8 cellular contexts compared by ENCODE assay signal in the genomic region with DNA sequence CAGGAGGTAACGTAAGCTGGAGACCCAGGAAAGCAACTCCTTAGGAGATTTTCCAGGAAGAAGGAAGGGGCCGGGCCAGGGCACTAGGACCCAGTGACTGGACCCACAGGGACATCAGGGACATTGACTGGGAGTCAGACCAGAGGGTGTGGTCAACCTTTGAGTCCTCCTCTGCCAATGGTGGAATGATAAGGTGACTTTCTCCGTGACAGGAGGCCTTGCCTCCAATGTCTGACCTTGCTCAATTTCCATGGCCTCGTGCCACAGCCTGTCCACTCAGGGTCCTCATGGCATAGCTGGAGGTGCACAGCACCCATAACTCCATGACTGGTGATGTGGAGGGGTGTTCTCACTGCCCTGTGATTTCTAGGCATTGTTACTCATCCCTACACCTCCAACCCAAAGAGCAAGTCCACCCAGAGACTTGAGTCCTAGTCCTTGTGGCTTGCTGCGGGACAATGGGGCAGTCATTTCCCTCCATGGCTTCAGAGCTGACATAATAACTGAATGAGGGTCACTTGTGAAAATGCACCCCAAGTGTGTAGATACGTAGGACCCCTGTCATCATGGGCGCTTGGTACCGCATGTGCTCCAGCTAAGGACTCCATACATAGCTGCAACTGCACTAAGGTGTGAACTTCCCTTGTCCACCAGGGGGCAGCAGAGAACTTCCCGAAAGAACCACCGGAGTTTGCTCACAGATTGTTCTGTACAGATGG. TPM values are rescaled to one million over a fixed set of nuclear protein-coding genes. Genes with fewer than 3 reads are reported as not detected.
A peak's percentile ranks its signal among the peaks of the same experiment; 100 is the strongest.
DNase-seq lines count a peak whose midpoint lies in the region; ATAC-seq, FAIRE-seq and TF ChIP-seq lines count a peak whose summit lies in the region.

No MANE protein-coding gene starts in this region.

- TF ChIP-seq POLR2A in endothelial cell of umbilical vein (IDR thresholded peaks at IDR 0.05; ENCODE audit: low read depth, low read length): no peak

- TF ChIP-seq CTCF in CD8-positive, alpha-beta T cell (IDR thresholded peaks at IDR 0.05): peak; percentile 87
- peak; percentile 91 to 92 for TF ChIP-seq CTCF in endothelial cell of umbilical vein (IDR thresholded peaks at IDR 0.05; ENCODE audit: extremely low read depth in 1 of 2, insufficient read depth in 1 of 2, low read depth in 1 of 2, low read length in 2 of 2)

- CTCF ChIA-PET in CD8-positive, alpha-beta T cell (lab: Charles Lee): interaction anchor here (0.5 to 3.9 kb wide), 18 partner anchors 9 to 425 kb away, joined by 3 to 34 read pairs (median 4); no protein-coding TSS in a partner anchor
- CTCF ChIA-PET in endothelial cell of umbilical vein (lab: Charles Lee): interaction anchor here (0.5 to 6.1 kb wide), 74 partner anchors 11 to 1212 kb away, joined by 3 to 195 read pairs (median 5); a partner anchor contains a TSS

- H4K20me1 ChIP-seq in endothelial cell of umbilical vein (replicated peaks; ENCODE audit: control insufficient read depth, extremely low read depth, insufficient read depth, low read length): no peaks in the 10 kb centered on the region

- H3K36me3 ChIP-seq in CD8-positive, alpha-beta T cell (ENCODE audit: insufficient read depth, low read length): no peaks in the 10 kb centered on the region
- no peaks in the 10 kb centered on the region for H3K36me3 ChIP-seq in NT2/D1 (ENCODE audit: insufficient read depth, insufficient read length, low read length)
- no peaks in the 10 kb centered on the region for H3K36me3 ChIP-seq in endothelial cell of umbilical vein (ENCODE audit: control insufficient read depth in 2 of 2, extremely low read depth in 1 of 2, insufficient read depth in 2 of 2, low read length in 2 of 2)

- H3K27me3 Mint-ChIP-seq in CD8-positive, alpha-beta T cell (ENCODE audit: low read depth): peaks cover 1% of the 10 kb centered on the region

- no peaks in the 10 kb centered on the region for H3K4me1 Mint-ChIP-seq in CD8-positive, alpha-beta T cell (ENCODE audit: low read depth)

- H3K27me3 ChIP-seq in CD8-positive, alpha-beta T cell (ENCODE audit: insufficient read depth, low read length): no peaks in the 10 kb centered on the region
- H3K27me3 ChIP-seq in NT2/D1 (ENCODE audit: insufficient read depth, insufficient read length) (peaks cover 15% of the 10 kb centered on the region), endothelial cell of umbilical vein (ENCODE audit: control insufficient read depth in 2 of 2, insufficient read depth in 2 of 2, low read length in 2 of 2) (peaks cover 5 to 15% of the 10 kb centered on the region in 2 experiments)

- FAIRE-seq in endothelial cell of umbilical vein (lab: Jason Lieb, UNC): peak; percentile 90

- no peak overlapping the region for H3K4me3 ChIP-seq in CD8-positive, alpha-beta T cell (ENCODE audit: low read depth, low read length)
- H3K4me3 ChIP-seq in NT2/D1 (ENCODE audit: insufficient read length, low read depth) (no peak overlapping the region), endothelial cell of umbilical vein (replicated peaks in 1 of 3; ENCODE audit: insufficient read depth in 1 of 3, low read depth in 1 of 3, low read length in 3 of 3) (no peak overlapping the region)

- no peak overlapping the region for H3K4me3 Mint-ChIP-seq in CD8-positive, alpha-beta T cell

- H3K27ac Mint-ChIP-seq in CD8-positive, alpha-beta T cell: no peak overlapping the region

- DNase-seq in CD8-positive, alpha-beta T cell: peak; percentile 59 to 85 (median 77)
- DNase-seq in HT1080 (ENCODE audit: low read depth) (peak; percentile 72), NT2/D1 (ENCODE audit: low read depth, low spot score) (peak; percentile 91), endothelial cell of umbilical vein (ENCODE audit: low read depth, low spot score) (peak; percentile 82), middle frontal gyrus (ENCODE audit: extremely low spot score, low spot score) (peak; percentile 78)
- peak; percentile 35 to 86 (median 72) for DNase-seq in activated CD8-positive, alpha-beta memory T cell treated with anti-CD3 and anti-CD28 coated beads for 48 hours (ENCODE audit: low read depth in 2 of 3, low spot score in 2 of 3)
- DNase-seq in stimulated activated CD8-positive, alpha-beta memory T cell treated with anti-CD3 and anti-CD28 coated beads, Interleukin-4, amount 100 ng/mL, for 1 hour (ENCODE audit: low read depth in 2 of 2, low spot score in 1 of 2): peak; percentile 63 to 66

- H3K79me2 ChIP-seq in endothelial cell of umbilical vein (ENCODE audit: control insufficient read depth, insufficient read depth, low read length): no peaks in the 10 kb centered on the region

- intact Hi-C loops in CD8-positive, alpha-beta T cell (cut with DNase I, micrococcal nuclease): loop anchor here in 1 of 2 experiments (1.0 kb wide), 2 partner anchors 209 to 223 kb away; no protein-coding TSS in a partner anchor
- intact Hi-C loops in endothelial cell of umbilical vein (cut with micrococcal nuclease): loop anchor here (1.0 to 2.0 kb wide), 7 partner anchors 26 to 345 kb away; a partner anchor contains a TSS

- POLR2A ChIA-PET in CD8-positive, alpha-beta T cell (lab: Charles Lee): no interaction called here
- POLR2A ChIA-PET in endothelial cell of umbilical vein (lab: Charles Lee): interaction anchor here (0.6 kb wide), 1 partner anchor 304 kb away, joined by 5 read pairs; no protein-coding TSS in a partner anchor

- no peak overlapping the region for H2AFZ ChIP-seq in endothelial cell of umbilical vein (ENCODE audit: low read depth, low read length)

- H3K9ac ChIP-seq in NT2/D1 (ENCODE audit: insufficient read length, low read depth) (no peak overlapping the region), endothelial cell of umbilical vein (replicated peaks; ENCODE audit: extremely low read depth, insufficient read depth, low read length) (no peak overlapping the region)

- H3K9me3 ChIP-seq in CD8-positive, alpha-beta T cell (ENCODE audit: low read length): no peaks in the 10 kb centered on the region
- H3K9me3 ChIP-seq in NT2/D1 (ENCODE audit: insufficient read depth, low read length): no peaks in the 10 kb centered on the region
- H3K9me3 ChIP-seq in endothelial cell of umbilical vein (replicated peaks; ENCODE audit: control insufficient read depth, insufficient read depth, low read length): no peaks in the 10 kb centered on the region

- peak; percentile 54 for ATAC-seq in CD8-positive, alpha-beta T cell
- ATAC-seq in GM19463 (IDR thresholded peaks at IDR 0.05; ENCODE audit: unreplicated experiment): peak; percentile 81

- no peaks in the 10 kb centered on the region for H3K4me1 ChIP-seq in CD8-positive, alpha-beta T cell (ENCODE audit: insufficient read depth, low read length)
- peaks cover 3% of the 10 kb centered on the region for H3K4me1 ChIP-seq in NT2/D1 (ENCODE audit: insufficient read depth, insufficient read length)
- H3K4me1 ChIP-seq in endothelial cell of umbilical vein (ENCODE audit: control insufficient read depth, extremely low read depth, insufficient read depth, low read length): no peaks in the 10 kb centered on the region

- H3K27ac ChIP-seq in CD8-positive, alpha-beta T cell (ENCODE audit: low read depth, low read length): no peak overlapping the region
- H3K27ac ChIP-seq in endothelial cell of umbilical vein (ENCODE audit: insufficient read depth, low read depth, low read length): no peak overlapping the region

- H3K36me3 Mint-ChIP-seq in CD8-positive, alpha-beta T cell: no peaks in the 10 kb centered on the region

- H3K9me1 ChIP-seq in endothelial cell of umbilical vein (replicated peaks; ENCODE audit: control insufficient read depth, extremely low read depth, insufficient read depth, low read length): no peaks in the 10 kb centered on the region

- H3K4me2 ChIP-seq in endothelial cell of umbilical vein (ENCODE audit: insufficient read depth, low read length): no peak overlapping the region

- BruUV-seq in endothelial cell of umbilical vein (replicated peaks; lab: Mats Ljungman, UMichigan): no TSS peak

- dilution Hi-C loops in endothelial cell of umbilical vein (cut with MboI; ENCODE audit: extremely low pct_ligation_motif_present, low sequenced_read_pairs): loop anchor here (25.0 kb wide), 1 partner anchor 205 kb away; no protein-coding TSS in a partner anchor

- no peaks in the 10 kb centered on the region for H3K9me3 Mint-ChIP-seq in CD8-positive, alpha-beta T cell

TF ChIP-seq in endothelial cell of umbilical vein, 7 proteins besides CTCF, POLR2A, EP300 and RAD21:
- TF ChIP-seq EZH2 (IDR thresholded peaks at IDR 0.05; ENCODE audit: borderline replicate concordance, low read depth, low read length, severe bottlenecking) (no peak), MYC (IDR thresholded peaks at IDR 0.05; ENCODE audit: low read depth, low read length) (no peak), FOS (IDR thresholded peaks at IDR 0.05; ENCODE audit: borderline replicate concordance, insufficient read depth, low read length) (no peak), GATA2 (IDR thresholded peaks at IDR 0.05; ENCODE audit: insufficient read depth, insufficient read length, low read depth, low read length) (no peak)

RNA-seq across cellular contexts. Expression of a gene that starts 4.1 kb away (rescaled TPM):
- total RNA-seq in CD8-positive, alpha-beta T cell: not detected
- total RNA-seq in HT1080 (2014; rRNA removed; shearing (Covaris generic)): 0.30 and 0.47 TPM in 2 replicates
- 0.16 TPM in 1 of 2 replicates, not detected in the other for polyA plus RNA-seq in HT1080 (2015; cell fraction: cytosol; rRNA removed)
- polyA plus RNA-seq in HT1080 (2015; cell fraction: nucleus; rRNA removed): 0.25 TPM in 1 of 2 replicates, not detected in the other
- not detected in 2 replicates for total RNA-seq in endothelial cell of umbilical vein
- polyA plus RNA-seq in endothelial cell of umbilical vein: not detected in 2 replicates
- polyA plus RNA-seq in endothelial cell of umbilical vein (2011; cell fraction: cytosol; rRNA removed): 0.04 and 0.06 TPM in 2 replicates
- 0.45 TPM in 1 of 2 replicates, not detected in the other for polyA plus RNA-seq in endothelial cell of umbilical vein (2011; cell fraction: nucleus; rRNA removed)
- not detected in 2 replicates for polyA plus RNA-seq in endothelial cell of umbilical vein (2012)
- polyA minus RNA-seq in endothelial cell of umbilical vein: 0.70 TPM in 1 of 2 replicates, not detected in the other
- polyA minus RNA-seq in endothelial cell of umbilical vein (2011; cell fraction: cytosol; rRNA and poly(A)+ RNA removed): not detected
- polyA minus RNA-seq in endothelial cell of umbilical vein (2011; cell fraction: nucleus; rRNA and poly(A)+ RNA removed): not detected in 2 replicates

RNA-seq across cellular contexts. Expression of a gene that starts 16.9 kb away (rescaled TPM):
- total RNA-seq in CD8-positive, alpha-beta T cell: not detected
- not detected in 2 replicates for total RNA-seq in HT1080 (2014; rRNA removed; shearing (Covaris generic))
- polyA plus RNA-seq in HT1080 (2015; cell fraction: cytosol; rRNA removed): 0.08 and 0.10 TPM in 2 replicates
- 0.19 and 0.22 TPM in 2 replicates for polyA plus RNA-seq in HT1080 (2015; cell fraction: nucleus; rRNA removed)
- 0.51 and 0.97 TPM in 2 replicates for total RNA-seq in endothelial cell of umbilical vein
- 0.46 and 0.88 TPM in 2 replicates for polyA plus RNA-seq in endothelial cell of umbilical vein
- 0.27 and 0.39 TPM in 2 replicates for polyA plus RNA-seq in endothelial cell of umbilical vein (2011; cell fraction: cytosol; rRNA removed)
- polyA plus RNA-seq in endothelial cell of umbilical vein (2011; cell fraction: nucleus; rRNA removed): 2.7 and 4.0 TPM in 2 replicates
- polyA plus RNA-seq in endothelial cell of umbilical vein (2012): 0.95 and 4.5 TPM in 2 replicates
- 0.15 and 1.4 TPM in 2 replicates for polyA minus RNA-seq in endothelial cell of umbilical vein
- not detected for polyA minus RNA-seq in endothelial cell of umbilical vein (2011; cell fraction: cytosol; rRNA and poly(A)+ RNA removed)
- polyA minus RNA-seq in endothelial cell of umbilical vein (2011; cell fraction: nucleus; rRNA and poly(A)+ RNA removed): 0.19 and 0.82 TPM in 2 replicates
